Comparison of ENCODE assay signal across 1 cellular context in genomic region chr11:72080326-72081183, GRCh38.
TF ChIP-seq lines count a peak whose summit lies in the region.

TSS of gene LRRC51 (plus strand) at chr11:72080850. CDS start at chr11:72089084, 8,234 bp downstream.
TSS of gene NUMA1 (minus strand) at chr11:72080542. CDS start at chr11:72035943, 44,599 bp downstream.

TF ChIP-seq in SK-N-SH, 30 proteins besides CTCF, POLR2A, EP300 and RAD21 (continued from another document):
- TF ChIP-seq FOSL2 (IDR thresholded peaks at IDR 0.05; ENCODE audit: borderline replicate concordance, low read depth) (no peak), POLR2AphosphoS5 (IDR thresholded peaks at IDR 0.05; ENCODE audit: low read depth, low read length) (peak; percentile 36; the same call in 1 of the 2 replicates), JUND (IDR thresholded peaks at IDR 0.05) (no peak), RCOR1 (IDR thresholded peaks at IDR 0.05; ENCODE audit: low read length) (no peak; the same call in 1 of the 2 replicates), GATA2 (CRISPR knock-in tag; IDR thresholded peaks at IDR 0.05) (no peak)
